Comparison of ENCODE assay signal across 1 cellular context in the genomic region with DNA sequence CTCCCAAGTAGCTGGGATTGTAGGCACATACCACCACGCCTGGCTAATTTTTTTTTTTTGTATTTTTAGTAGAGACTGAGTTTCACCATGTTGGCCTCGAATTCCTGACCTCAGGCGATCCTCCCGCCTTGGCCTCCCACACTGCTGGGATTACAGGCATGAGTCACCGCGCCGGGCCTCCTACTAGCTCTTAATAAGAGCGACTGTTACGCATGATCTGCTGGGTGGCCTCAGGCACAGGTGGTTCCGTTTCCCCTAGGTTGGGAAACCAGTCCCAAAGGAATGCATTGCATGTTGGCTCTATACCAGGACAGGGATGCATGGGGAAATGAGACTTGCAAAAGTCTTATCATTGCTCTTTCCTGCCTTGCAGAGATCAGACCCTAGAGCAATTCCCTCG.
TF ChIP-seq lines count a peak whose summit lies in the region.

No MANE protein-coding gene starts in this region.

TF ChIP-seq in H1, 55 proteins besides CTCF, POLR2A, EP300 and RAD21:
- TF ChIP-seq, protein P1, sequence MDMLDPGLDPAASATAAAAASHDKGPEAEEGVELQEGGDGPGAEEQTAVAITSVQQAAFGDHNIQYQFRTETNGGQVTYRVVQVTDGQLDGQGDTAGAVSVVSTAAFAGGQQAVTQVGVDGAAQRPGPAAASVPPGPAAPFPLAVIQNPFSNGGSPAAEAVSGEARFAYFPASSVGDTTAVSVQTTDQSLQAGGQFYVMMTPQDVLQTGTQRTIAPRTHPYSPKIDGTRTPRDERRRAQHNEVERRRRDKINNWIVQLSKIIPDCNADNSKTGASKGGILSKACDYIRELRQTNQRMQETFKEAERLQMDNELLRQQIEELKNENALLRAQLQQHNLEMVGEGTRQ (IDR thresholded peaks at IDR 0.05; ENCODE audit: low read length): no peak
- TF ChIP-seq GTF2F1 (IDR thresholded peaks at IDR 0.05; ENCODE audit: borderline replicate concordance, low read depth, low read length) (no peak), E2F6 (IDR thresholded peaks at IDR 0.05) (no peak), RBBP5 (IDR thresholded peaks at IDR 0.05; ENCODE audit: borderline replicate concordance, low read depth, low read length) (no peak), YY1 (IDR thresholded peaks at IDR 0.05; ENCODE audit: low read depth, low read length) (no peak), CBX8 (IDR thresholded peaks at IDR 0.05; ENCODE audit: borderline replicate concordance, low read depth, low read length) (no peak), MAFK (IDR thresholded peaks at IDR 0.05; ENCODE audit: low read depth, low read length) (no peak)
